In the genomic region with DNA sequence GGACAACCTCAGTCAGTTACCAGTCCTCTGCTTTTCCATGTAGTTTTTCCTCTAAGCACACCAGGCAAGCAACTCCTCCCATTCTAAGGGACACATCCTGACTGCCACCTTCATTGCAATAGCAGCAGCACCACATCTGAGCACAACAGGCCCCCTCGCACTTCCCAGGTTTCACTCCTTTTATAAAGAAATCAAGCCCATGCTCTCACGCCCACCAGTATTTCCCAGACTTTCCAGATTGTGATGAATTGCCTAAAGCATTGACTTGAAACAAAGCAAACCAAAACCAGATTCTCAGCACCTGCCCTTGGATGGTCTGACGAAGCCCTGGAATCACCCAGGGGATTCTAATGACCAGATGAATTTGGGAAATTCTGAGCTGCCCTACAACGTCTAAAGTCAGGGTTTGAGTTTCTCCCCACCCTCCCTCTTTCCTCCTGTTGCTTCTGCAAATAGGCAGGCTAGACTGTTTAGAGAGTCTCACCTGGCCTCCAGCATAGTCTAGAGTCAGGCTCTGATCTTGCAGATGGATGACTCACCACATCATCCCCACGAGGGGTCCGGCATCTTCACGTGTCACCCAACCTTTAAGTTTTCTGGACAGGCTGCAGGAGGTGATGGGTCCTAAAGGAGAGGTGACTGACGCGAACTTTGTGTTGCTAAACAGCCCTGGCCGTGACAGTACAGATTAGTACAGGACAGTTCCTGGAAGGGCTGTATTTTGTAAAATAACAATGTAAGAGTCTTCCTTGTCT, we compare ENCODE assay signal across 18 cellular contexts.
DNase-seq lines count a peak whose midpoint lies in the region; ATAC-seq, FAIRE-seq and TF ChIP-seq lines count a peak whose summit lies in the region.
"Had no signal": no experiment of that assay in that cellular context is flagged by ENCODE, and none has a peak within 500 bp of the region (broad histone marks: within the 10 kb centered on the region; RNA-seq: fewer than 3 reads in every experiment).

No MANE protein-coding gene starts in this region.

- no peak overlapping the region for H3K9ac ChIP-seq in GM23248

- no peaks in the 10 kb centered on the region for H3K9me2 ChIP-seq in GM23248 (ENCODE audit: insufficient read depth)

- TF ChIP-seq CTCF in A549 (IDR thresholded peaks at IDR 0.05), result no peak
- TF ChIP-seq CTCF in activated CD8-positive, alpha-beta T cell treated with anti-CD3 and anti-CD28 coated beads for 36 hours (IDR thresholded peaks at IDR 0.05), result no peak
- no peak for TF ChIP-seq CTCF in nephron (IDR thresholded peaks at IDR 0.05; ENCODE audit: unreplicated experiment in 3 of 3)

- H3K4me2 ChIP-seq in A549 (peak overlapping the region; percentile 41), GM23248 (ENCODE audit: unreplicated experiment) (no peak overlapping the region)

- no peak; a peak in 1 of 5 replicates for TF ChIP-seq RAD21 in A549 (conservative IDR thresholded peaks at IDR 0.05 in 1 of 2, IDR thresholded peaks at IDR 0.05 in 1 of 2)

- no peak for TF ChIP-seq EP300 in A549 (IDR thresholded peaks at IDR 0.05)

- no peaks in the 10 kb centered on the region for H3K36me3 Mint-ChIP-seq in activated CD8-positive, alpha-beta T cell treated with anti-CD3 and anti-CD28 coated beads for 36 hours (ENCODE audit: low read depth)
- H3K36me3 Mint-ChIP-seq in nephron (ENCODE audit: low read depth), result no peaks in the 10 kb centered on the region

- no peak overlapping the region for H3K4me3 Mint-ChIP-seq in activated CD8-positive, alpha-beta T cell treated with anti-CD3 and anti-CD28 coated beads for 36 hours
- H3K4me3 Mint-ChIP-seq in nephron, result no peak overlapping the region
- H3K4me3 Mint-ChIP-seq: T-helper 2 cell treated with Interferon-gamma antibody and Interleukin-4, amounts not matched to agents 5 μg/mL and 100 μg/mL, for 36 hours had no signal

- no peaks in the 10 kb centered on the region for H3K27me3 ChIP-seq in GM23248 (replicated peaks; ENCODE audit: insufficient read depth)
- H3K27me3 ChIP-seq: right atrium auricular region had no signal

- intact Hi-C loops in activated CD8-positive, alpha-beta T cell treated with anti-CD3 and anti-CD28 coated beads for 36 hours (cut with micrococcal nuclease), result no loop called here

- H3K9me3 ChIP-seq in A549 (no peaks in the 10 kb centered on the region), GM23248 (ENCODE audit: low read depth) (no peaks in the 10 kb centered on the region)
- H3K9me3 ChIP-seq: right atrium auricular region had no signal

- no peak overlapping the region for H2AFZ ChIP-seq in GM23248

- DNase-seq in A549 (ENCODE audit: low read depth in 1 of 2, low spot score in 1 of 2) (peak in 1 of 2 experiments; percentile 70), ELF-1 (ENCODE audit: low read depth, low spot score) (peak; percentile 66), NCI-H1694 treated with DMSO at 0.1 percent for 48 hours (lab: John Stamatoyannopoulos, UW) (no peak), GM23248 (no peak)
- peak; percentile 14 for DNase-seq in activated CD8-positive, alpha-beta T cell treated with anti-CD3 and anti-CD28 coated beads for 36 hours
- DNase-seq: activated CD4-positive, CD25-positive, alpha-beta regulatory T cell; activated CD8-positive, alpha-beta memory T cell treated with anti-CD3 and anti-CD28 coated beads, Interleukin-2, amount 50 U/mL, for 48 hours; activated naive CD4-positive, alpha-beta T cell; foreskin melanocyte; HCEC 1CT; kidney glomerular epithelial cell; NCI-H524 treated with DMSO at 0.1 percent for 48 hours had no signal

- no peaks in the 10 kb centered on the region for H3K4me1 Mint-ChIP-seq in activated CD8-positive, alpha-beta T cell treated with anti-CD3 and anti-CD28 coated beads for 36 hours (ENCODE audit: low read depth)
- peaks cover 6% of the 10 kb centered on the region for H3K4me1 Mint-ChIP-seq in nephron

- H3F3A ChIP-seq in GM23248 (ENCODE audit: insufficient read depth), result no peaks in the 10 kb centered on the region

- no peak overlapping the region for H3K27ac Mint-ChIP-seq in activated CD8-positive, alpha-beta T cell treated with anti-CD3 and anti-CD28 coated beads for 36 hours
- H3K27ac Mint-ChIP-seq in nephron, result peak overlapping the region in 2 of 3 experiments; percentile 33 to 38
- H3K27ac Mint-ChIP-seq: T-helper 2 cell treated with Interferon-gamma antibody and Interleukin-4, amounts not matched to agents 5 μg/mL and 100 μg/mL, for 36 hours had no signal

- CTCF ChIA-PET in A549 (lab: Yijun Ruan, JAX), result interaction anchor here (0.7 to 1.8 kb wide), 4 partner anchors 48 to 176 kb away, joined by 3 read pairs; no protein-coding TSS in a partner anchor
- CTCF ChIA-PET in activated CD8-positive, alpha-beta T cell treated with anti-CD3 and anti-CD28 coated beads for 36 hours (lab: Charles Lee), result no interaction called here

- no peaks in the 10 kb centered on the region for H4K20me1 ChIP-seq in GM23248 (ENCODE audit: insufficient read depth)

- FAIRE-seq in A549 (lab: Jason Lieb, UNC), result no peak
- FAIRE-seq: urothelium cell line had no signal

- peaks cover 49% of the 10 kb centered on the region for H3K4me1 ChIP-seq in A549
- H3K4me1 ChIP-seq in GM23248 (ENCODE audit: insufficient read depth), result peaks cover 8% of the 10 kb centered on the region; the same call in 1 of the 2 replicates

- TF ChIP-seq POLR2A in A549 (IDR thresholded peaks at IDR 0.05; ENCODE audit: low read length), result no peak

- H3K79me2 ChIP-seq in GM23248 (ENCODE audit: insufficient read depth), result no peaks in the 10 kb centered on the region

- ATAC-seq in A549 (peak; percentile 22 to 71), HG02840 (IDR thresholded peaks at IDR 0.05; ENCODE audit: low FRiP score, unreplicated experiment) (no peak)
- peak; percentile 42 for ATAC-seq in activated CD8-positive, alpha-beta T cell treated with anti-CD3 and anti-CD28 coated beads for 36 hours

- 43% methylated on average over 10 of the region's 10 CpGs for WGBS in A549 (ENCODE audit: missing lambda C conversion rate)
- WGBS in GM23248 (ENCODE audit: low coverage in 1 of 2, low lambda C conversion rate in 2 of 2, missing lambda C conversion rate in 2 of 2), 2 experiments, result 71 to 75% methylated on average over 10 of the region's 10 CpGs

- POLR2A ChIA-PET in A549 (lab: Yijun Ruan, JAX), result interaction anchor here (0.6 kb wide), 1 partner anchor 18 kb away, joined by 4 read pairs; no protein-coding TSS in a partner anchor
- POLR2A ChIA-PET in activated CD8-positive, alpha-beta T cell treated with anti-CD3 and anti-CD28 coated beads for 36 hours (lab: Charles Lee), result no interaction called here

- no peaks in the 10 kb centered on the region for H3K36me3 ChIP-seq in GM23248 (ENCODE audit: low read depth)
- H3K36me3 ChIP-seq: right atrium auricular region had no signal

- H3K4me3 ChIP-seq in A549, result no peak overlapping the region
- H3K4me3 ChIP-seq in GM23248, result no peak overlapping the region
- H3K4me3 ChIP-seq: right atrium auricular region had no signal

- H3K27me3 Mint-ChIP-seq in activated CD8-positive, alpha-beta T cell treated with anti-CD3 and anti-CD28 coated beads for 36 hours, result no peaks in the 10 kb centered on the region
- no peaks in the 10 kb centered on the region for H3K27me3 Mint-ChIP-seq in nephron (ENCODE audit: low read depth)

- in situ Hi-C loops in GM23248 (cut with MboI), result no loop called here

- H3K9me3 Mint-ChIP-seq in activated CD8-positive, alpha-beta T cell treated with anti-CD3 and anti-CD28 coated beads for 36 hours, result no peaks in the 10 kb centered on the region
- no peaks in the 10 kb centered on the region for H3K9me3 Mint-ChIP-seq in nephron
- H3K9me3 Mint-ChIP-seq: T-helper 2 cell treated with Interferon-gamma antibody and Interleukin-4, amounts not matched to agents 5 μg/mL and 100 μg/mL, for 36 hours had no signal

- H3K27ac ChIP-seq in A549, result peak overlapping the region; percentile 95 to 96
- H3K27ac ChIP-seq in GM23248, result no peak overlapping the region
- H3K27ac ChIP-seq: HL-60, right atrium auricular region had no signal

TF ChIP-seq in A549, 52 proteins besides CTCF, POLR2A, EP300 and RAD21 (continues in another document):
- TF ChIP-seq, protein P1, sequence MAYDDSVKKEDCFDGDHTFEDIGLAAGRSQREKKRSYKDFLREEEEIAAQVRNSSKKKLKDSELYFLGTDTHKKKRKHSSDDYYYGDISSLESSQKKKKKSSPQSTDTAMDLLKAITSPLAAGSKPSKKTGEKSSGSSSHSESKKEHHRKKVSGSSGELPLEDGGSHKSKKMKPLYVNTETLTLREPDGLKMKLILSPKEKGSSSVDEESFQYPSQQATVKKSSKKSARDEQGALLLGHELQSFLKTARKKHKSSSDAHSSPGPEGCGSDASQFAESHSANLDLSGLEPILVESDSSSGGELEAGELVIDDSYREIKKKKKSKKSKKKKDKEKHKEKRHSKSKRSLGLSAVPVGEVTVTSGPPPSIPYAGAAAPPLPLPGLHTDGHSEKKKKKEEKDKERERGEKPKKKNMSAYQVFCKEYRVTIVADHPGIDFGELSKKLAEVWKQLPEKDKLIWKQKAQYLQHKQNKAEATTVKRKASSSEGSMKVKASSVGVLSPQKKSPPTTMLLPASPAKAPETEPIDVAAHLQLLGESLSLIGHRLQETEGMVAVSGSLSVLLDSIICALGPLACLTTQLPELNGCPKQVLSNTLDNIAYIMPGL (CRISPR knock-in tag; IDR thresholded peaks at IDR 0.05; ENCODE audit: borderline replicate concordance), result no peak
- TF ChIP-seq CHD2 (IDR thresholded peaks at IDR 0.05; ENCODE audit: low read length, partially characterized antibody), result no peak
- TF ChIP-seq EHMT2 (IDR thresholded peaks at IDR 0.05; ENCODE audit: low read depth), result no peak
- TF ChIP-seq, protein P2, sequence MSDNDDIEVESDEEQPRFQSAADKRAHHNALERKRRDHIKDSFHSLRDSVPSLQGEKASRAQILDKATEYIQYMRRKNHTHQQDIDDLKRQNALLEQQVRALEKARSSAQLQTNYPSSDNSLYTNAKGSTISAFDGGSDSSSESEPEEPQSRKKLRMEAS (IDR thresholded peaks at IDR 0.05), result peak; percentile 43; the same call in 1 of the 2 replicates
- TF ChIP-seq HOXA7 (CRISPR knock-in tag; IDR thresholded peaks at IDR 0.05), result no peak
- 0 out of 2 replicates have a peak, but pooled peaks have one; percentile 36 for TF ChIP-seq ZNF302 (CRISPR knock-in tag; IDR thresholded peaks at IDR 0.05)
- TF ChIP-seq RNF2 (IDR thresholded peaks at IDR 0.05; ENCODE audit: borderline replicate concordance, low read depth), result no peak
- TF ChIP-seq, protein P3, sequence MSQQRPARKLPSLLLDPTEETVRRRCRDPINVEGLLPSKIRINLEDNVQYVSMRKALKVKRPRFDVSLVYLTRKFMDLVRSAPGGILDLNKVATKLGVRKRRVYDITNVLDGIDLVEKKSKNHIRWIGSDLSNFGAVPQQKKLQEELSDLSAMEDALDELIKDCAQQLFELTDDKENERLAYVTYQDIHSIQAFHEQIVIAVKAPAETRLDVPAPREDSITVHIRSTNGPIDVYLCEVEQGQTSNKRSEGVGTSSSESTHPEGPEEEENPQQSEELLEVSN (IDR thresholded peaks at IDR 0.05; ENCODE audit: borderline replicate concordance, low read depth), result 0 out of 2 replicates have a peak, but pooled peaks have one; percentile 33
- no peak for TF ChIP-seq FOXS1 (CRISPR knock-in tag; IDR thresholded peaks at IDR 0.05)
- TF ChIP-seq FOSL2 (IDR thresholded peaks at IDR 0.05), result no peak
- TF ChIP-seq FOSL2 (CRISPR knock-in tag; IDR thresholded peaks at IDR 0.05), result peak; percentile 90
- 0 out of 4 replicates have a peak, but pooled peaks of 1 of the 2 experiments have one; percentile 25 for TF ChIP-seq CEBPB (IDR thresholded peaks at IDR 0.05)

Comparison
In these comparisons a context has a peak if more than half of its experiments do, and no peak if none do; other contexts are left out.
1. DNase-seq: peak in ELF-1 (single experiment) and activated CD8-positive, alpha-beta T cell treated with anti-CD3 and anti-CD28 coated beads for 36 hours (single experiment); none in NCI-H1694 treated with DMSO at 0.1 percent for 48 hours (single experiment) and GM23248 (single experiment).